11 cellular contexts compared by ENCODE assay signal in genomic region chr17:77457572-77458201, GRCh38.
DNase-seq lines count a peak whose midpoint lies in the region; FAIRE-seq and TF ChIP-seq lines count a peak whose summit lies in the region.
"Had no signal": no experiment of that assay in that cellular context is flagged by ENCODE, and none has a peak within 500 bp of the region (broad histone marks: within the 10 kb centered on the region; RNA-seq: fewer than 3 reads in every experiment).

No MANE protein-coding gene starts in this region.

- no peak overlapping the region for H3K18ac ChIP-seq in H9 (ENCODE audit: insufficient read length, low read depth, low read length)

- H3K36me3 Mint-ChIP-seq in CD14-positive monocyte (peaks cover 22 to 56% of the 10 kb centered on the region in 2 donors), H9 (ENCODE audit: insufficient read depth in 1 of 3, low read depth in 3 of 3) (peaks cover 0 to 6% (median 5%) of the 10 kb centered on the region in 3 experiments; a peak in 4 of 7 replicates), astrocyte (ENCODE audit: low read depth, unreplicated experiment) (peaks cover 5% of the 10 kb centered on the region), nephron progenitor cell (ENCODE audit: low read depth) (no peaks in the 10 kb centered on the region)

- no peak overlapping the region for H4K5ac ChIP-seq in H9 (ENCODE audit: insufficient read length, low read depth, low read length)

- H3K79me2 ChIP-seq in H9 (ENCODE audit: insufficient read depth, low read length) = peaks cover 9% of the 10 kb centered on the region; the same call in 1 of the 2 replicates
- H3K79me2 ChIP-seq in astrocyte (ENCODE audit: insufficient read depth, low read length) = peaks cover 98% of the 10 kb centered on the region

- H3K4me1 Mint-ChIP-seq in CD14-positive monocyte (peaks cover 96% of the 10 kb centered on the region), H9 (peaks cover 50 to 67% of the 10 kb centered on the region in 2 experiments), astrocyte (ENCODE audit: low read depth, unreplicated experiment) (peaks cover 32% of the 10 kb centered on the region), nephron progenitor cell (peaks cover 88% of the 10 kb centered on the region)

- H3K4me3 ChIP-seq in astrocyte (ENCODE audit: insufficient read depth, low read depth, low read length) (no peak overlapping the region), ascending aorta (no peak overlapping the region)

- FAIRE-seq in astrocyte (lab: Jason Lieb, UNC) = no peak
- FAIRE-seq: keratinocyte had no signal

- DNase-seq in CD14-positive monocyte (ENCODE audit: low spot score) (no peak), H9 (no peak), astrocyte (ENCODE audit: low read depth) (no peak), nephron progenitor cell (no peak), AG20443 (ENCODE audit: low spot score) (no peak), NCI-H2196 (lab: John Stamatoyannopoulos, UW; ENCODE audit: unreplicated experiment) (no peak), hypothalamus (lab: John Stamatoyannopoulos, UW) (no peak), ascending aorta (ENCODE audit: low spot score in 2 of 2) (no peak)
- DNase-seq: brain microvascular endothelial cell, NCI-H1930 had no signal

- H2BK12ac ChIP-seq in H9 (ENCODE audit: insufficient read length, low read depth, low read length) = no peak overlapping the region

- H3K27ac ChIP-seq in H9 (ENCODE audit: insufficient read length, low read depth, low read length) = no peak overlapping the region
- no peak overlapping the region for H3K27ac ChIP-seq in astrocyte (ENCODE audit: low read depth, low read length)
- no peak overlapping the region for H3K27ac ChIP-seq in ascending aorta
- H3K27ac ChIP-seq: brain microvascular endothelial cell had no signal

- H2BK5ac ChIP-seq in H9 (ENCODE audit: insufficient read length, low read length) = no peak overlapping the region

- no peaks in the 10 kb centered on the region for H3K9me3 ChIP-seq in H9 (ENCODE audit: control insufficient read depth, low read depth, low read length)
- no peaks in the 10 kb centered on the region for H3K9me3 ChIP-seq in astrocyte (ENCODE audit: insufficient read depth, low read depth, low read length)
- H3K9me3 ChIP-seq in ascending aorta = no peaks in the 10 kb centered on the region

- TF ChIP-seq CTCF in CD14-positive monocyte (IDR thresholded peaks at IDR 0.05) (no peak), H9 (conservative IDR thresholded peaks at IDR 0.05) (no peak), astrocyte (IDR thresholded peaks at IDR 0.05; ENCODE audit: insufficient read depth, low read depth, low read length) (no peak), nephron progenitor cell (IDR thresholded peaks at IDR 0.05) (no peak), ascending aorta (IDR thresholded peaks at IDR 0.05) (no peak)

- H3K9ac ChIP-seq in H9 (ENCODE audit: extremely low read depth, insufficient read length, low read length) = no peak overlapping the region
- H3K9ac ChIP-seq in astrocyte (ENCODE audit: low read length) = peak overlapping the region; percentile 6

- H3T11ph ChIP-seq in H9 (ENCODE audit: low read length) = no peak overlapping the region

- H3K4me3 Mint-ChIP-seq in CD14-positive monocyte (peak overlapping the region; percentile 24 to 71), H9 (no peak overlapping the region), astrocyte (ENCODE audit: unreplicated experiment) (no peak overlapping the region), nephron progenitor cell (no peak overlapping the region)

- H3K9me3 Mint-ChIP-seq in CD14-positive monocyte (no peaks in the 10 kb centered on the region), H9 (no peaks in the 10 kb centered on the region), astrocyte (ENCODE audit: unreplicated experiment) (no peaks in the 10 kb centered on the region), nephron progenitor cell (no peaks in the 10 kb centered on the region)

- H3K36me3 ChIP-seq in astrocyte (ENCODE audit: insufficient read depth, low read length) (no peaks in the 10 kb centered on the region), ascending aorta (no peaks in the 10 kb centered on the region)
- H3K36me3 ChIP-seq: brain microvascular endothelial cell had no signal

- H3K27me3 ChIP-seq in H9 (ENCODE audit: insufficient read depth, low read length) (no peaks in the 10 kb centered on the region), astrocyte (ENCODE audit: insufficient read depth, low read length) (no peaks in the 10 kb centered on the region), ascending aorta (no peaks in the 10 kb centered on the region)
- H3K27me3 ChIP-seq: brain microvascular endothelial cell had no signal

- H2BK120ac ChIP-seq in H9 (ENCODE audit: low read depth, low read length, poor library complexity, severe bottlenecking) = no peak overlapping the region

- H2AK5ac ChIP-seq in H9 (ENCODE audit: insufficient read length, low read length) = no peak overlapping the region

- no peaks in the 10 kb centered on the region for H3K23me2 ChIP-seq in H9 (ENCODE audit: insufficient read length, low read depth, low read length, poor library complexity, severe bottlenecking)

- H3K27me3 Mint-ChIP-seq in CD14-positive monocyte (ENCODE audit: low read depth in 3 of 3) (peaks cover 0 to 2% (median 0%) of the 10 kb centered on the region in 3 donors), H9 (ENCODE audit: low read depth) (no peaks in the 10 kb centered on the region), astrocyte (ENCODE audit: low read depth, unreplicated experiment) (no peaks in the 10 kb centered on the region), nephron progenitor cell (ENCODE audit: low read depth, poor library complexity) (no peaks in the 10 kb centered on the region)

- no peak overlapping the region for H3K4ac ChIP-seq in H9 (ENCODE audit: low read depth, low read length)

- H3K23ac ChIP-seq in H9 (ENCODE audit: insufficient read length, low read depth, low read length) = no peak overlapping the region

- H2AFZ ChIP-seq in H9 (ENCODE audit: low read length) (no peak overlapping the region), astrocyte (ENCODE audit: low read depth, low read length) (no peak overlapping the region)

- H3K4me2 ChIP-seq in H9 (ENCODE audit: insufficient read depth, insufficient read length, low read length) = no peak overlapping the region
- H3K4me2 ChIP-seq in astrocyte (ENCODE audit: low read length) = no peak overlapping the region

- no peak overlapping the region for H2BK20ac ChIP-seq in H9 (ENCODE audit: low read depth, low read length, poor library complexity, severe bottlenecking)

- peak overlapping the region; percentile 78 to 99 (median 88) for H3K27ac Mint-ChIP-seq in CD14-positive monocyte
- peak overlapping the region; percentile 77 to 86 (median 77); a peak in 3 of 7 replicates for H3K27ac Mint-ChIP-seq in H9
- H3K27ac Mint-ChIP-seq in astrocyte (ENCODE audit: unreplicated experiment) = no peak overlapping the region
- peak overlapping the region; percentile 85 for H3K27ac Mint-ChIP-seq in nephron progenitor cell

- WGBS in H9 (ENCODE audit: extremely low coverage, insufficient read length, low lambda C conversion rate) = no CpG with 5 or more reads among the region's 14 CpGs

- intact Hi-C loops in CD14-positive monocyte (cut with micrococcal nuclease) (no loop called here), ascending aorta (cut with DNase I) (no loop called here)

- H4K8ac ChIP-seq in H9 (replicated peaks; ENCODE audit: insufficient read length, low read depth, low read length) = no peak overlapping the region

- no peak overlapping the region; the same call in 1 of the 2 replicates for H3K14ac ChIP-seq in H9 (ENCODE audit: insufficient read depth, low read length)

- H3K79me1 ChIP-seq in H9 (ENCODE audit: insufficient read depth, low read depth, low read length, poor library complexity, severe bottlenecking) = peaks cover 9% of the 10 kb centered on the region

- H3K4me1 ChIP-seq in H9 (ENCODE audit: insufficient read depth, low read length) = peaks cover 2% of the 10 kb centered on the region; the same call in 1 of the 2 replicates
- peaks cover 59% of the 10 kb centered on the region for H3K4me1 ChIP-seq in astrocyte (ENCODE audit: insufficient read depth, low read length)
- H3K4me1 ChIP-seq in ascending aorta = no peaks in the 10 kb centered on the region

- no peak overlapping the region for H2BK15ac ChIP-seq in H9 (ENCODE audit: low read depth, low read length)

- H3K56ac ChIP-seq in H9 (ENCODE audit: insufficient read length, low read depth, low read length) = no peak overlapping the region

- H4K20me1 ChIP-seq in H9 (ENCODE audit: control insufficient read depth, insufficient read depth, insufficient read length) (no peaks in the 10 kb centered on the region), astrocyte (ENCODE audit: insufficient read depth, low read length) (peaks cover 97% of the 10 kb centered on the region)

- H4K91ac ChIP-seq in H9 (ENCODE audit: insufficient read length, low read depth, low read length) = no peak overlapping the region

Comparison
In these comparisons a context has a peak if more than half of its experiments do, and no peak if none do; other contexts are left out.
1. H3K4me3 Mint-ChIP-seq: peak in CD14-positive monocyte (2 of 2); none in H9 (0 of 2), astrocyte (single experiment) and nephron progenitor cell (single experiment).